In the genomic region with DNA sequence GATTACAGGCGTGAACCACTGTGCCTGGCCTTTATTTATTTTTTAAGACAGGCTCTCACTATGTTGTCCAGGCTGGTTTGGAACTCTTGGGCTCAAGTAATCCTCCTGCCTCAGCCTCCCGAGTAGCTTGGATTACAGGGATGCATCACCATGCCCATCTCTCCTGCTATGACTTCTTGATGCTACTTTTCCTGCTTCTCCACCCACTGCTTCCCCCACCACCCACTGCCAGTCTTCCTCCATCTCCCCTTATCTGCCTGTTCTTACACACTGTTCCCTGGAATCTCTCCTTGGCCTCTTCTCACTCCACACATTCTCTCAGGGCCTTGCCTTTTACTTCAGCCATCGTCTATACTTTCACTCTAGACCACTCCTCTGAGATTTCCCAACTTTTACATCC, we compare ENCODE assay signal across 18 cellular contexts. TPM values are rescaled to one million over a fixed set of nuclear protein-coding genes. Genes with fewer than 3 reads are reported as not detected.
DNase-seq lines count a peak whose midpoint lies in the region; ATAC-seq and TF ChIP-seq lines count a peak whose summit lies in the region.
"Had no signal": no experiment of that assay in that cellular context is flagged by ENCODE, and none has a peak within 500 bp of the region (broad histone marks: within the 10 kb centered on the region; RNA-seq: fewer than 3 reads in every experiment).

No MANE protein-coding gene starts in this region.

- TF ChIP-seq CTCF in Peyer's patch (IDR thresholded peaks at IDR 0.05) (no peak), lower lobe of right lung (IDR thresholded peaks at IDR 0.05) (no peak), suprapubic skin (IDR thresholded peaks at IDR 0.05) (no peak)

- H3K9ac ChIP-seq in BLaER1 treated with 17β-estradiol and CSF1 and Interleukin-3, amounts not matched to agents 10 nM and 100 nM: peak overlapping the region in 6 of 11 experiments; percentile 62 to 80 (median 74); a peak in 9 of 22 replicates
- H3K9ac ChIP-seq in subcutaneous abdominal adipose tissue (ENCODE audit: low read length in 5 of 5): peak overlapping the region in 1 of 5 donors; percentile 11

- H3K27ac ChIP-seq in BLaER1 treated with 17β-estradiol and CSF1 and Interleukin-3, amounts not matched to agents 10 nM and 100 nM: peak overlapping the region in 9 of 11 experiments; percentile 52 to 93 (median 89); a peak in 17 of 22 replicates
- H3K27ac ChIP-seq in Peyer's patch (peak overlapping the region in 3 of 4 donors; percentile 3 to 63 (median 33)), lower lobe of right lung (peak overlapping the region; percentile 78), subcutaneous abdominal adipose tissue (ENCODE audit: low read depth, low read length) (peak overlapping the region; percentile 65), suprapubic skin (no peak overlapping the region)

- H3K9me3 ChIP-seq in BLaER1 treated with 17β-estradiol and CSF1 and Interleukin-3, amounts not matched to agents 10 nM and 100 nM (replicated peaks in 1 of 11): no peaks in the 10 kb centered on the region
- H3K9me3 ChIP-seq in Peyer's patch: no peaks in the 10 kb centered on the region
- no peaks in the 10 kb centered on the region for H3K9me3 ChIP-seq in lower lobe of right lung
- no peaks in the 10 kb centered on the region for H3K9me3 ChIP-seq in subcutaneous abdominal adipose tissue (ENCODE audit: control insufficient read depth in 5 of 5, low read length in 5 of 5)
- H3K9me3 ChIP-seq in suprapubic skin: no peaks in the 10 kb centered on the region

- TF ChIP-seq EP300 in suprapubic skin (IDR thresholded peaks at IDR 0.05): no peak

- DNase-seq in Peyer's patch (no peak), lower lobe of right lung (no peak), activated gamma-delta T cell (lab: John Stamatoyannopoulos, UW) (no peak), MV-4-11 (lab: John Stamatoyannopoulos, UW) (no peak), suprapubic skin (ENCODE audit: low spot score in 2 of 2) (no peak), SW480 (ENCODE audit: low spot score) (no peak)
- DNase-seq: CD8-positive, alpha-beta T cell; DND-41; GDM1; HCEC 1CT; KBM-7; NCI-H1092; NCI-H2107; NCI-H226; NCI-H526; OCI-M1 had no signal

- H4K20me1 ChIP-seq in BLaER1 treated with 17β-estradiol and CSF1 and Interleukin-3, amounts not matched to agents 10 nM and 100 nM: peaks cover 0 to 27% (median 0%) of the 10 kb centered on the region in 11 experiments; a peak in 2 of 22 replicates

- H3K4me3 ChIP-seq in BLaER1 treated with 17β-estradiol and CSF1 and Interleukin-3, amounts not matched to agents 10 nM and 100 nM: no peak overlapping the region
- H3K4me3 ChIP-seq in Peyer's patch (no peak overlapping the region), lower lobe of right lung (no peak overlapping the region), subcutaneous abdominal adipose tissue (ENCODE audit: low read depth in 1 of 5, low read length in 5 of 5) (no peak overlapping the region), suprapubic skin (no peak overlapping the region)

- 89% methylated on average over 3 of the region's 3 CpGs for WGBS in suprapubic skin

- intact Hi-C loops in lower lobe of right lung (cut with DNase I): no loop called here

- H3K27me3 ChIP-seq in BLaER1 treated with 17β-estradiol and CSF1 and Interleukin-3, amounts not matched to agents 10 nM and 100 nM: no peaks in the 10 kb centered on the region
- H3K27me3 ChIP-seq in Peyer's patch (no peaks in the 10 kb centered on the region), lower lobe of right lung (ENCODE audit: low read depth) (no peaks in the 10 kb centered on the region), subcutaneous abdominal adipose tissue (ENCODE audit: control insufficient read depth in 5 of 5, insufficient read depth in 4 of 5, low read length in 5 of 5) (no peaks in the 10 kb centered on the region), suprapubic skin (no peaks in the 10 kb centered on the region)

- TF ChIP-seq POLR2A in Peyer's patch (IDR thresholded peaks at IDR 0.05) (no peak), suprapubic skin (IDR thresholded peaks at IDR 0.05) (no peak)

- H3K4me2 ChIP-seq in BLaER1 treated with 17β-estradiol and CSF1 and Interleukin-3, amounts not matched to agents 10 nM and 100 nM: peak overlapping the region; percentile 61 to 89 (median 75); a peak in 21 of 22 replicates

- H3K36me3 ChIP-seq in BLaER1 treated with 17β-estradiol and CSF1 and Interleukin-3, amounts not matched to agents 10 nM and 100 nM: peaks cover 0 to 66% (median 48%) of the 10 kb centered on the region in 11 experiments; a peak in 17 of 22 replicates
- H3K36me3 ChIP-seq in Peyer's patch: peaks cover 0 to 9% (median 0%) of the 10 kb centered on the region in 3 donors
- peaks cover 22% of the 10 kb centered on the region for H3K36me3 ChIP-seq in lower lobe of right lung
- peaks cover 0 to 47% (median 37%) of the 10 kb centered on the region in 5 donors for H3K36me3 ChIP-seq in subcutaneous abdominal adipose tissue (ENCODE audit: control insufficient read depth in 5 of 5, insufficient read depth in 5 of 5, low read length in 5 of 5)
- H3K36me3 ChIP-seq in suprapubic skin: peaks cover 19% of the 10 kb centered on the region

- ATAC-seq in lower lobe of right lung: no peak
- ATAC-seq: CD8-positive, alpha-beta T cell had no signal

- peaks cover 28 to 66% (median 48%) of the 10 kb centered on the region in 10 experiments for H3K4me1 ChIP-seq in BLaER1 treated with 17β-estradiol and CSF1 and Interleukin-3, amounts not matched to agents 10 nM and 100 nM
- peaks cover 0 to 28% (median 0%) of the 10 kb centered on the region in 4 donors for H3K4me1 ChIP-seq in Peyer's patch
- peaks cover 49% of the 10 kb centered on the region for H3K4me1 ChIP-seq in lower lobe of right lung
- peaks cover 7 to 63% (median 35%) of the 10 kb centered on the region in 5 donors for H3K4me1 ChIP-seq in subcutaneous abdominal adipose tissue (ENCODE audit: control insufficient read depth in 5 of 5, insufficient read depth in 5 of 5, low read length in 5 of 5)
- H3K4me1 ChIP-seq in suprapubic skin: peaks cover 29% of the 10 kb centered on the region

RNA-seq across cellular contexts. Expression of a gene that starts 17.3 kb away (rescaled TPM):
- total RNA-seq in Peyer's patch (100 to 1,000 TPM in 3 of 4 donors, 10 to 100 TPM in 1; 79.2 to 232 (median 134) TPM), lower lobe of right lung (231 TPM), suprapubic skin (100 to 1,000 TPM in 2 of 4 donors, 10 to 100 TPM in 2; 56.1 to 126 (median 81.9) TPM)

RNA-seq across cellular contexts. Expression of a gene that starts 19.1 kb away (rescaled TPM):
- total RNA-seq in Peyer's patch (10 to 100 TPM in 2 of 4 donors, 1 to 10 TPM in 2; 2.8 to 12.4 (median 9.7) TPM), lower lobe of right lung (23.2 TPM), suprapubic skin (1 to 10 TPM; 3.9 to 9.0 (median 6.4) TPM)

RNA-seq across cellular contexts. Expression of a gene that starts 24.5 kb away (rescaled TPM):
- 10 to 100 TPM; 55.9 to 90.8 (median 74.5) TPM for total RNA-seq in Peyer's patch
- total RNA-seq in lower lobe of right lung: 112 TPM
- total RNA-seq in suprapubic skin: 10 to 100 TPM; 24.1 to 54.5 (median 40.1) TPM

RNA-seq across cellular contexts. Expression of a gene that starts 32.9 kb away (rescaled TPM):
- total RNA-seq in Peyer's patch: 100 to 1,000 TPM in 2 of 4 donors, 10 to 100 TPM in 2; 81.1 to 121 (median 97.3) TPM
- total RNA-seq in lower lobe of right lung: 135 TPM
- 10 to 100 TPM; 59.8 to 83.8 (median 71.5) TPM for total RNA-seq in suprapubic skin

RNA-seq across cellular contexts. Expression of a gene that starts 33.1 kb away (rescaled TPM):
- total RNA-seq in Peyer's patch: 10 to 100 TPM; 11.4 to 28.9 (median 17.5) TPM
- total RNA-seq in lower lobe of right lung: 16.5 TPM
- 10 to 100 TPM; 15.9 to 33.6 (median 18.3) TPM for total RNA-seq in suprapubic skin
